1 cellular context compared by ENCODE assay signal in the genomic region with DNA sequence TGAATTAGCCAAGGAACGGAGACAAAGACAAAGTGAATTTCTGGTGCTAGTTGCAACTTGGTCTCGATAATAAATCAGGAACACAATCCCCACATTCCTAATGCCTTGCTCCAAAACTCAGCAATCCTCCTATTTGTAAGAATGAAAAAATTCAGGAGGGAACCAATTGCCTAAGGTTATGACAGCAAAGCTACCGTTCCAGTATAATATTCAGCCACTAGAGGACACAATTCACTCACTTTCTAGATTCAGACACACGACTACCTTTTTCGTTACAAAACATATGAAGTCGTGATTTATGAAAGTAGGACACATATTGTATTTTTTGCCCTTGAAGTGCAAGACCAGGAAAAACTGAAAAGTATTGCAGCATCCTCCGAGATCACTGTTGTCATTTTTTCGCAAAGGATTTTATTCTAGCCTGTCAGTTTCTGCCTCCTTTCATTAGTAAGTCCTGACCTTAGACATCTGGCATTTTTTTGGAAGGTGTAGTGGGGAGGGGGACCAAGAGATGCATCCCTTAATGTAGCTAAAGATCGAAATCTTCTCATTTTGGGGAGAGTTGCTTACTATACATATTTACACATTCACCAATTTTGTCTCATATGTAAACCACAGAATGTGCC.
TF ChIP-seq lines count a peak whose summit lies in the region.

No MANE protein-coding gene starts in this region.

TF ChIP-seq in HepG2, 621 proteins besides CTCF, POLR2A, EP300 and RAD21 (continued from another document):
- TF ChIP-seq, protein P1, sequence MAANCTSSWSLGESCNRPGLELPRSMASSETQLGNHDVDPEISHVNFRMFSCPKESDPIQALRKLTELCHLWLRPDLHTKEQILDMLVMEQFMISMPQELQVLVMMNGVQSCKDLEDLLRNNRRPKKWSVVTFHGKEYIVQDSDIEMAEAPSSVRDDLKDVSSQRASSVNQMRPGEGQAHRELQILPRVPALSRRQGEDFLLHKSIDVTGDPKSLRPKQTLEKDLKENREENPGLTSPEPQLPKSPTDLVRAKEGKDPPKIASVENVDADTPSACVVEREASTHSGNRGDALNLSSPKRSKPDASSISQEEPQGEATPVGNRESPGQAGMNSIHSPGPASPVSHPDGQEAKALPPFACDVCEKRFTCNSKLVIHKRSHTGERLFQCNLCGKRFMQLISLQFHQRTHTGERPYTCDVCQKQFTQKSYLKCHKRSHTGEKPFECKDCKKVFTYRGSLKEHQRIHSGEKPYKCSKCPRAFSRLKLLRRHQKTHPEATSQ (CRISPR knock-in tag; IDR thresholded peaks at IDR 0.05; ENCODE audit: borderline replicate concordance), result no peak
- TF ChIP-seq GTF3A (CRISPR knock-in tag; conservative IDR thresholded peaks at IDR 0.05) (no peak), ZFP37 (CRISPR knock-in tag; IDR thresholded peaks at IDR 0.05; ENCODE audit: borderline replicate concordance) (no peak)
- TF ChIP-seq, protein P2, sequence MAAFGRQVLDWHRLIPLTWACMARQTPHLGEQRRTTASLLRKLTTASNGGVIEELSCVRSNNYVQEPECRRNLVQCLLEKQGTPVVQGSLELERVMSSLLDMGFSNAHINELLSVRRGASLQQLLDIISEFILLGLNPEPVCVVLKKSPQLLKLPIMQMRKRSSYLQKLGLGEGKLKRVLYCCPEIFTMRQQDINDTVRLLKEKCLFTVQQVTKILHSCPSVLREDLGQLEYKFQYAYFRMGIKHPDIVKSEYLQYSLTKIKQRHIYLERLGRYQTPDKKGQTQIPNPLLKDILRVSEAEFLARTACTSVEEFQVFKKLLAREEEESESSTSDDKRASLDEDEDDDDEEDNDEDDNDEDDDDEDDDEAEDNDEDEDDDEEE (CRISPR knock-in tag; IDR thresholded peaks at IDR 0.05), result no peak
TF ChIP-seq in HepG2: peak in this region for 2.
